1 cellular context compared by ENCODE assay signal in genomic region chr5:135030691-135031145, GRCh38.
TF ChIP-seq lines count a peak whose summit lies in the region.

No MANE protein-coding gene starts in this region.

TF ChIP-seq in H1, 55 proteins besides CTCF, POLR2A, EP300 and RAD21 (continued from another document):
- peak; percentile 81; the same call in 1 of the 2 replicates for TF ChIP-seq RBBP5 (IDR thresholded peaks at IDR 0.05; ENCODE audit: borderline replicate concordance, low read depth, low read length)
TF ChIP-seq in H1: peak in this region for 2.
